ENCODE assay signal across 34 cellular contexts in the genomic region with DNA sequence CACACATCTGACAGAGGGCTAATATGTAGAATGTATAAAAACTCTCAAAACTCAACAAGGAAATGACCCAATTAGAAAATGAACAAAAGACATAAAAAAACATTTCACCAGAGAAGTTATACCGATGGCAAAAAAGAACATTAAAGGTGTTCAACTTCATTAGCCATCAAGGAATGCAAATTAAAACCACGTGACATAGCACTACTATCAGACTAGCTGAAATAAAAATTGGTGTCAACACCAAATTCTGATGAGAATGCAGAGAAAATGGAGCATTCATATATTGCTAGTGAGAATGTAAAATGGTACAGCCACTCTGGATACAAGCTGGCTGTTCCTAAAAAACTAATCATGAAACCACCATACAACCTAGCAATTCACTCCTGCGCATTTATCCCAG.
"Had no signal": no experiment of that assay in that cellular context is flagged by ENCODE, and none has a peak within 500 bp of the region (broad histone marks: within the 10 kb centered on the region; RNA-seq: fewer than 3 reads in every experiment).

No MANE protein-coding gene starts in this region.

- H3K27me3 ChIP-seq: MG63 had no signal

- DNase-seq: Karpas-422, Kasumi-1, MG63, MM.1S, MV-4-11, NCI-H1048, NCI-H1092, NCI-H1092 treated with DMSO at 0.1 percent for 48 hours, NCI-H1105, NCI-H1105 treated with DMSO at 0.1 percent for 48 hours, NCI-H1417, NCI-H1417 treated with DMSO at 0.1 percent for 48 hours, NCI-H1436, NCI-H1436 treated with DMSO at 0.1 percent for 48 hours, NCI-H146, NCI-H1694, NCI-H1694 treated with DMSO at 0.1 percent for 48 hours, NCI-H187, NCI-H187 treated with DMSO at 0.1 percent for 48 hours, NCI-H1930, NCI-H2029, NCI-H2029 treated with DMSO at 0.1 percent for 48 hours, NCI-H2081, NCI-H2081 treated with DMSO at 0.1 percent for 48 hours, NCI-H2107, NCI-H2171, NCI-H2171 treated with DMSO at 0.1 percent for 48 hours, NCI-H2227 treated with DMSO at 0.1 percent for 48 hours, NCI-H226, NCI-H345, NCI-H446, NCI-H446 treated with DMSO at 0.1 percent for 48 hours, NCI-H510A, NCI-H510A treated with DMSO at 0.1 percent for 48 hours had no signal

- H3K4me3 ChIP-seq: MG63 had no signal

- H3K9me3 ChIP-seq: MG63 had no signal

- H3K36me3 ChIP-seq: MG63 had no signal
